Comparison of ENCODE assay signal across 1 cellular context in the genomic region with DNA sequence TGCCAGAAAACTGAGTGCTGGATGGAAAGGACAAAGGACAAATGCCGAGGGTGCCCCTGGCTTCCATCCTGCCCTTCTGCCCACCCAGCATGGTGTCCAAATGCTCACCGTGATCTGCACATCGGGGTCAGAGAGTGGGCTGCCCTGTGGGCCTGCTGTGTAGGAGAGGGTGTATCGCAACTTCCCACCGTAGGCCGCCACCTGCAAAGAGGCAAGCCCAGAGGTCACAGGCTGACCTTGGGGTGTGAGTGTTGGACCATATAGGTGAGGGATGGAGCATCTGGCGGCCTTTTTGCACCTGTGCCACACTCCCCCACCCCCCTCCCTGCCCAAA.
TF ChIP-seq lines count a peak whose summit lies in the region.

No MANE protein-coding gene starts in this region.

TF ChIP-seq in GM12878, 131 proteins besides CTCF, POLR2A, EP300 and RAD21:
- TF ChIP-seq TCF12 (IDR thresholded peaks at IDR 0.05; ENCODE audit: low read depth, low read length) (peak; percentile 87), RCOR1 (conservative IDR thresholded peaks at IDR 0.05; ENCODE audit: low read depth, low read length) (no peak; the same call in 1 of the 2 replicates), ESRRA (IDR thresholded peaks at IDR 0.05; ENCODE audit: low read length) (peak; percentile 45; the same call in 1 of the 2 replicates), NR2F1 (conservative IDR thresholded peaks at IDR 0.05) (peak; percentile 86), MTA2 (IDR thresholded peaks at IDR 0.05; ENCODE audit: low read depth) (no peak), KAT2A (conservative IDR thresholded peaks at IDR 0.05; ENCODE audit: control insufficient read depth, low read depth, low read length) (no peak), ZNF274 (IDR thresholded peaks at IDR 0.05; ENCODE audit: insufficient read depth, insufficient read length) (no peak)
- TF ChIP-seq, protein P1, sequence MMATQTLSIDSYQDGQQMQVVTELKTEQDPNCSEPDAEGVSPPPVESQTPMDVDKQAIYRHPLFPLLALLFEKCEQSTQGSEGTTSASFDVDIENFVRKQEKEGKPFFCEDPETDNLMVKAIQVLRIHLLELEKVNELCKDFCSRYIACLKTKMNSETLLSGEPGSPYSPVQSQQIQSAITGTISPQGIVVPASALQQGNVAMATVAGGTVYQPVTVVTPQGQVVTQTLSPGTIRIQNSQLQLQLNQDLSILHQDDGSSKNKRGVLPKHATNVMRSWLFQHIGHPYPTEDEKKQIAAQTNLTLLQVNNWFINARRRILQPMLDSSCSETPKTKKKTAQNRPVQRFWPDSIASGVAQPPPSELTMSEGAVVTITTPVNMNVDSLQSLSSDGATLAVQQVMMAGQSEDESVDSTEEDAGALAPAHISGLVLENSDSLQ (IDR thresholded peaks at IDR 0.05): no peak
- TF ChIP-seq, protein P2, sequence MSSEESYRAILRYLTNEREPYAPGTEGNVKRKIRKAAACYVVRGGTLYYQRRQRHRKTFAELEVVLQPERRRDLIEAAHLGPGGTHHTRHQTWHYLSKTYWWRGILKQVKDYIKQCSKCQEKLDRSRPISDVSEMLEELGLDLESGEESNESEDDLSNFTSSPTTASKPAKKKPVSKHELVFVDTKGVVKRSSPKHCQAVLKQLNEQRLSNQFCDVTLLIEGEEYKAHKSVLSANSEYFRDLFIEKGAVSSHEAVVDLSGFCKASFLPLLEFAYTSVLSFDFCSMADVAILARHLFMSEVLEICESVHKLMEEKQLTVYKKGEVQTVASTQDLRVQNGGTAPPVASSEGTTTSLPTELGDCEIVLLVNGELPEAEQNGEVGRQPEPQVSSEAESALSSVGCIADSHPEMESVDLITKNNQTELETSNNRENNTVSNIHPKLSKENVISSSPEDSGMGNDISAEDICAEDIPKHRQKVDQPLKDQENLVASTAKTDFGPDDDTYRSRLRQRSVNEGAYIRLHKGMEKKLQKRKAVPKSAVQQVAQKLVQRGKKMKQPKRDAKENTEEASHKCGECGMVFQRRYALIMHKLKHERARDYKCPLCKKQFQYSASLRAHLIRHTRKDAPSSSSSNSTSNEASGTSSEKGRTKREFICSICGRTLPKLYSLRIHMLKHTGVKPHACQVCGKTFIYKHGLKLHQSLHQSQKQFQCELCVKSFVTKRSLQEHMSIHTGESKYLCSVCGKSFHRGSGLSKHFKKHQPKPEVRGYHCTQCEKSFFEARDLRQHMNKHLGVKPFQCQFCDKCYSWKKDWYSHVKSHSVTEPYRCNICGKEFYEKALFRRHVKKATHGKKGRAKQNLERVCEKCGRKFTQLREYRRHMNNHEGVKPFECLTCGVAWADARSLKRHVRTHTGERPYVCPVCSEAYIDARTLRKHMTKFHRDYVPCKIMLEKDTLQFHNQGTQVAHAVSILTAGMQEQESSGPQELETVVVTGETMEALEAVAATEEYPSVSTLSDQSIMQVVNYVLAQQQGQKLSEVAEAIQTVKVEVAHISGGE (CRISPR knock-in tag; IDR thresholded peaks at IDR 0.05): no peak
- TF ChIP-seq, protein P3, sequence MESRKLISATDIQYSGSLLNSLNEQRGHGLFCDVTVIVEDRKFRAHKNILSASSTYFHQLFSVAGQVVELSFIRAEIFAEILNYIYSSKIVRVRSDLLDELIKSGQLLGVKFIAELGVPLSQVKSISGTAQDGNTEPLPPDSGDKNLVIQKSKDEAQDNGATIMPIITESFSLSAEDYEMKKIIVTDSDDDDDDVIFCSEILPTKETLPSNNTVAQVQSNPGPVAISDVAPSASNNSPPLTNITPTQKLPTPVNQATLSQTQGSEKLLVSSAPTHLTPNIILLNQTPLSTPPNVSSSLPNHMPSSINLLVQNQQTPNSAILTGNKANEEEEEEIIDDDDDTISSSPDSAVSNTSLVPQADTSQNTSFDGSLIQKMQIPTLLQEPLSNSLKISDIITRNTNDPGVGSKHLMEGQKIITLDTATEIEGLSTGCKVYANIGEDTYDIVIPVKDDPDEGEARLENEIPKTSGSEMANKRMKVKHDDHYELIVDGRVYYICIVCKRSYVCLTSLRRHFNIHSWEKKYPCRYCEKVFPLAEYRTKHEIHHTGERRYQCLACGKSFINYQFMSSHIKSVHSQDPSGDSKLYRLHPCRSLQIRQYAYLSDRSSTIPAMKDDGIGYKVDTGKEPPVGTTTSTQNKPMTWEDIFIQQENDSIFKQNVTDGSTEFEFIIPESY (IDR thresholded peaks at IDR 0.05): 0 out of 2 replicates have a peak, but pooled peaks have one; percentile 21
